11 cellular contexts compared by ENCODE assay signal in genomic region chr2:211408485-211408884, GRCh38.
DNase-seq lines count a peak whose midpoint lies in the region; ATAC-seq, FAIRE-seq and TF ChIP-seq lines count a peak whose summit lies in the region.
"Had no signal": no experiment of that assay in that cellular context is flagged by ENCODE, and none has a peak within 500 bp of the region (broad histone marks: within the 10 kb centered on the region; RNA-seq: fewer than 3 reads in every experiment).

No MANE protein-coding gene starts in this region.

- H3K4me2 ChIP-seq in mesenchymal stem cell (ENCODE audit: low read length, poor library complexity, severe bottlenecking), result no peak overlapping the region
- H3K4me2 ChIP-seq: BLaER1 had no signal

- no peak overlapping the region for H3K4ac ChIP-seq in mesenchymal stem cell (ENCODE audit: low read depth in 1 of 2, low read length in 2 of 2)

- no peaks in the 10 kb centered on the region for H3K36me3 ChIP-seq in bronchial epithelial cell (ENCODE audit: control insufficient read depth, insufficient read depth, low read length)
- no peaks in the 10 kb centered on the region for H3K36me3 ChIP-seq in mesenchymal stem cell (ENCODE audit: control insufficient read depth in 1 of 2, insufficient read depth in 2 of 2, low read depth in 1 of 2, low read length in 2 of 2)
- H3K36me3 ChIP-seq: BLaER1, gastrocnemius medialis had no signal

- H4K91ac ChIP-seq in mesenchymal stem cell (ENCODE audit: low read length), result no peak overlapping the region

- H2BK120ac ChIP-seq in mesenchymal stem cell (ENCODE audit: low read depth, low read length), result no peak overlapping the region

- DNase-seq in ACHN (peak; percentile 12), LNCaP clone FGC (ENCODE audit: low read depth) (peak; percentile 92), bronchial epithelial cell (ENCODE audit: low read depth) (peak; percentile 97), mesenchymal stem cell (no peak), NCI-H1105 treated with DMSO at 0.1 percent for 48 hours (lab: John Stamatoyannopoulos, UW) (no peak), germinal center (ENCODE audit: low spot score) (no peak), substantia nigra (lab: John Stamatoyannopoulos, UW) (no peak)
- DNase-seq: gastrocnemius medialis, MM.1S had no signal

- H3K23ac ChIP-seq in mesenchymal stem cell (ENCODE audit: low read length in 2 of 2), result no peak overlapping the region

- no peak overlapping the region for H2BK5ac ChIP-seq in mesenchymal stem cell (ENCODE audit: low read depth, low read length, poor library complexity, severe bottlenecking)

- H3K4me1 ChIP-seq in mesenchymal stem cell (ENCODE audit: control insufficient read depth, insufficient read depth, low read depth, low read length), result no peaks in the 10 kb centered on the region
- H3K4me1 ChIP-seq: BLaER1, gastrocnemius medialis had no signal

- no peaks in the 10 kb centered on the region for H3K27me3 ChIP-seq in bronchial epithelial cell (ENCODE audit: control insufficient read depth, insufficient read depth, low read length)
- H3K27me3 ChIP-seq in mesenchymal stem cell (ENCODE audit: control insufficient read depth in 1 of 2, insufficient read depth in 1 of 2, low read length in 2 of 2), result no peaks in the 10 kb centered on the region
- H3K27me3 ChIP-seq: BLaER1, gastrocnemius medialis had no signal

- H3K79me1 ChIP-seq in mesenchymal stem cell (replicated peaks; ENCODE audit: low read length, poor library complexity, severe bottlenecking), result no peaks in the 10 kb centered on the region

- no peak overlapping the region for H2AFZ ChIP-seq in mesenchymal stem cell (ENCODE audit: low read depth, low read length)

- no peak overlapping the region for H2AK5ac ChIP-seq in mesenchymal stem cell (ENCODE audit: low read length, severe bottlenecking)

- no peaks in the 10 kb centered on the region for H3K9me3 ChIP-seq in mesenchymal stem cell (ENCODE audit: control insufficient read depth, low read length)
- H3K9me3 ChIP-seq: BLaER1, gastrocnemius medialis had no signal

- no peak overlapping the region for H3K18ac ChIP-seq in mesenchymal stem cell (ENCODE audit: low read depth in 1 of 2, low read length in 2 of 2)

- H3K9ac ChIP-seq in mesenchymal stem cell (ENCODE audit: low read length), result no peak overlapping the region
- H3K9ac ChIP-seq: BLaER1 had no signal

- peak overlapping the region; percentile 8 for H3K27ac ChIP-seq in mesenchymal stem cell (ENCODE audit: low read length, poor library complexity, severe bottlenecking)
- no peak overlapping the region for H3K27ac ChIP-seq in substantia nigra (ENCODE audit: low read depth, low read length, poor library complexity, severe bottlenecking)
- H3K27ac ChIP-seq: BLaER1, gastrocnemius medialis had no signal

- ATAC-seq in GM18520 (IDR thresholded peaks at IDR 0.05; ENCODE audit: unreplicated experiment), result no peak

- in situ Hi-C loops in ACHN (cut with HindIII; ENCODE audit: low pct_ligation_motif_present, low pct_unique_long_range_greater_than_20kb, low sequenced_read_pairs), result no loop called here

- peak; percentile 58 for FAIRE-seq in bronchial epithelial cell (lab: Jason Lieb, UNC)

- 90% methylated on average over 4 of the region's 4 CpGs for WGBS in mesenchymal stem cell

- TF ChIP-seq CTCF in LNCaP clone FGC (IDR thresholded peaks at IDR 0.05; ENCODE audit: control insufficient read depth, extremely low read depth, insufficient read depth) (no peak), bronchial epithelial cell (IDR thresholded peaks at IDR 0.05; ENCODE audit: insufficient read depth, low read length, severe bottlenecking) (no peak)

- H3K14ac ChIP-seq in mesenchymal stem cell (ENCODE audit: low read length in 2 of 2), result no peak overlapping the region

- no peak overlapping the region for H4K8ac ChIP-seq in mesenchymal stem cell (ENCODE audit: low read length)

- H3K4me3 ChIP-seq in LNCaP clone FGC (ENCODE audit: low read depth, low read length) (no peak overlapping the region), bronchial epithelial cell (ENCODE audit: low read depth, low read length) (no peak overlapping the region), mesenchymal stem cell (ENCODE audit: insufficient read depth in 1 of 2, low read depth in 1 of 2, low read length in 2 of 2) (no peak overlapping the region)
- H3K4me3 ChIP-seq: BLaER1, gastrocnemius medialis had no signal

- H2BK15ac ChIP-seq in mesenchymal stem cell (ENCODE audit: low read depth, poor library complexity, severe bottlenecking), result no peak overlapping the region

- H2BK12ac ChIP-seq in mesenchymal stem cell (ENCODE audit: low read length in 2 of 2), result no peak overlapping the region

Comparison
In these comparisons a context has a peak if more than half of its experiments do, and no peak if none do; other contexts are left out.
1. DNase-seq: peak in ACHN (single experiment), LNCaP clone FGC (single experiment) and bronchial epithelial cell (single experiment); none in mesenchymal stem cell (single experiment), NCI-H1105 treated with DMSO at 0.1 percent for 48 hours (single experiment), germinal center (single experiment) and substantia nigra (0 of 49).